Comparison of ENCODE assay signal across 18 cellular contexts in the genomic region with DNA sequence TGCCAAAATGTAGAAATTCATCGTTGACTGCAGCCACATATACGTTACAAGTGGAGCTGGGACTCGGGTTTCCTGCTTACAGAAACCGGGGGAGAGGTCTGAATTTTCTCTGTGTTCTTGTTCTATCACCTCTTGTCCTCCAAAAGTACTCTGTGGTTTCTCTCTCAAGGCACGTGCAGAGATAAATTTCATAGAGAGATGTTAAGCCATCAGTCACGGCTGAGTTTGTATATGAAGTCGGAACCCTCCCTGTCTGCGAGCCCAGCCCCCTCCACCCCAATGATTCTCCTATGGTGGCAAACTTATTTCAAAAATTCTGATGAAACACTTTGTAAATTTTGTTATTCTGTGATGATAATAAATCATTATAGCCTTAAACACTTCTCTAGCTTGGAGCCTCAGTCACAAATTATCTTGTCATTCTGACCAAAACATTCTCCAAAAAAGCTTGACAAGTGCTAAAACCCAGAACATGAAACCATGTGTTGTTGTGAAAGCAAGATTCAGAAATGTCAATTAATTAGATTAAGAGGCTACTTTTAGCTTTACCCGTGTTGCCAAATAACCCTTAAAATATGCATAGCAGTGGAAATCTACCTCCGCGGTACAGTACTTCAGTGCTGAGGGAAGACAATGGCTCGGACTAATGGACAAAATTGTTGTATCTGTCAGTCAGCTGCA.
DNase-seq lines count a peak whose midpoint lies in the region; ATAC-seq and TF ChIP-seq lines count a peak whose summit lies in the region.
"Had no signal": no experiment of that assay in that cellular context is flagged by ENCODE, and none has a peak within 500 bp of the region (broad histone marks: within the 10 kb centered on the region; RNA-seq: fewer than 3 reads in every experiment).

No MANE protein-coding gene starts in this region.

- no peak for ATAC-seq in GM18907 (IDR thresholded peaks at IDR 0.05; ENCODE audit: unreplicated experiment)
- ATAC-seq: left ventricle myocardium superior had no signal

- WGBS in GM23248 (ENCODE audit: low coverage in 1 of 2, low lambda C conversion rate in 2 of 2, missing lambda C conversion rate in 2 of 2), 2 experiments = 49 to 55% methylated on average over 12 of the region's 12 CpGs
- 47% methylated on average over 12 of the region's 12 CpGs for WGBS in hepatocyte (ENCODE audit: low lambda C conversion rate, missing lambda C conversion rate)
- 55 to 67% (median 59%) methylated on average over 12 of the region's 12 CpGs for WGBS in stomach, 5 donors
- 45 to 52% methylated on average over 12 of the region's 12 CpGs for WGBS in testis, 2 donors

- TF ChIP-seq EP300 in stomach (IDR thresholded peaks at IDR 0.05) = no peak

- H3K4me1 ChIP-seq in GM23248 (ENCODE audit: insufficient read depth) (peaks cover 15% of the 10 kb centered on the region), adipocyte (ENCODE audit: control insufficient read depth, insufficient read depth, low read length) (peaks cover 32% of the 10 kb centered on the region), hepatocyte (ENCODE audit: insufficient read depth) (peaks cover 12% of the 10 kb centered on the region), stomach (peaks cover 0 to 34% (median 15%) of the 10 kb centered on the region in 4 donors), testis (peaks cover 5% of the 10 kb centered on the region)
- H3K4me1 ChIP-seq: ascending aorta had no signal

- in situ Hi-C loops in GM23248 (cut with MboI) = no loop called here

- no peaks in the 10 kb centered on the region for H3K36me3 ChIP-seq in GM23248 (ENCODE audit: low read depth)
- H3K36me3 ChIP-seq in adipocyte (ENCODE audit: control insufficient read depth, insufficient read depth, low read length, severe bottlenecking) = no peaks in the 10 kb centered on the region
- H3K36me3 ChIP-seq in hepatocyte (replicated peaks; ENCODE audit: insufficient read depth, low read depth) = no peaks in the 10 kb centered on the region
- no peaks in the 10 kb centered on the region for H3K36me3 ChIP-seq in stomach
- H3K36me3 ChIP-seq in testis (ENCODE audit: low read depth, missing control alignments) = no peaks in the 10 kb centered on the region
- H3K36me3 ChIP-seq: ascending aorta, ovary had no signal

- DNase-seq in GM23248 = peak; percentile 17
- DNase-seq in adipocyte (ENCODE audit: low read depth) = no peak
- DNase-seq in hepatocyte (ENCODE audit: low spot score) = no peak
- peak; percentile 15 for DNase-seq in stomach
- no peak for DNase-seq in testis
- no peak for DNase-seq in epidermal melanocyte (ENCODE audit: insufficient read length, low spot score)
- DNase-seq: activated CD4-positive, alpha-beta T cell treated with anti-CD3 and anti-CD28 coated beads, Interleukin-2, amount 10 ng/mL, durations not matched to agents 7 days and 5 days; activated naive CD4-positive, alpha-beta T cell; activated T-cell treated with anti-CD3 and anti-CD28 coated beads for 4 hours; CD4-positive, alpha-beta T cell; DMS153; left ventricle myocardium superior; NCI-H1436; ovary; stimulated activated CD4-positive, alpha-beta T cell treated with anti-CD3 and anti-CD28 coated beads, Interleukin-4, amount 100 ng/mL, for 24 hours; substantia nigra had no signal

- no peaks in the 10 kb centered on the region for H3F3A ChIP-seq in GM23248 (ENCODE audit: insufficient read depth)

- H3K4me2 ChIP-seq in GM23248 (ENCODE audit: unreplicated experiment) = peak overlapping the region; percentile 19
- H3K4me2 ChIP-seq in hepatocyte = peak overlapping the region; percentile 28

- TF ChIP-seq CTCF in hepatocyte (IDR thresholded peaks at IDR 0.05; ENCODE audit: poor library complexity) (no peak), stomach (IDR thresholded peaks at IDR 0.05) (no peak), testis (IDR thresholded peaks at IDR 0.05) (no peak)

- H3K27me3 ChIP-seq in GM23248 (replicated peaks; ENCODE audit: insufficient read depth) (no peaks in the 10 kb centered on the region), adipocyte (replicated peaks; ENCODE audit: control insufficient read depth, insufficient read depth, low read length) (no peaks in the 10 kb centered on the region), hepatocyte (no peaks in the 10 kb centered on the region), stomach (peaks cover 0 to 7% (median 0%) of the 10 kb centered on the region in 3 donors), testis (no peaks in the 10 kb centered on the region)
- H3K27me3 ChIP-seq: ascending aorta, ovary had no signal

- H3K4me3 ChIP-seq in GM23248 = no peak overlapping the region
- H3K4me3 ChIP-seq in adipocyte (ENCODE audit: low read length) = peak overlapping the region; percentile 67
- no peak overlapping the region for H3K4me3 ChIP-seq in hepatocyte
- no peak overlapping the region for H3K4me3 ChIP-seq in stomach
- no peak overlapping the region for H3K4me3 ChIP-seq in testis
- H3K4me3 ChIP-seq: ascending aorta, ovary had no signal

- H3K79me2 ChIP-seq in GM23248 (ENCODE audit: insufficient read depth) (no peaks in the 10 kb centered on the region), hepatocyte (no peaks in the 10 kb centered on the region)

- H3K9me3 ChIP-seq in GM23248 (ENCODE audit: low read depth) = no peaks in the 10 kb centered on the region
- H3K9me3 ChIP-seq in adipocyte (ENCODE audit: control insufficient read depth, low read length) = no peaks in the 10 kb centered on the region
- no peaks in the 10 kb centered on the region for H3K9me3 ChIP-seq in hepatocyte (ENCODE audit: low read depth)
- H3K9me3 ChIP-seq in stomach = no peaks in the 10 kb centered on the region
- no peaks in the 10 kb centered on the region for H3K9me3 ChIP-seq in testis
- H3K9me3 ChIP-seq: ascending aorta, ovary had no signal

- peak overlapping the region; percentile 3; the same call in 1 of the 2 replicates for H2AFZ ChIP-seq in GM23248
- no peak overlapping the region for H2AFZ ChIP-seq in hepatocyte

- TF ChIP-seq POLR2A in stomach (IDR thresholded peaks at IDR 0.05) (no peak), testis (IDR thresholded peaks at IDR 0.05) (no peak)

- H3K27ac ChIP-seq in GM23248 = no peak overlapping the region
- H3K27ac ChIP-seq in hepatocyte = no peak overlapping the region
- peak overlapping the region in 2 of 5 donors; percentile 4 to 25 for H3K27ac ChIP-seq in stomach
- H3K27ac ChIP-seq in testis = no peak overlapping the region
- H3K27ac ChIP-seq: ascending aorta, ovary had no signal

- H3K9me2 ChIP-seq in GM23248 (ENCODE audit: insufficient read depth) = no peaks in the 10 kb centered on the region
- H3K9me2 ChIP-seq in hepatocyte (replicated peaks; ENCODE audit: insufficient read depth) = no peaks in the 10 kb centered on the region

- H4K20me1 ChIP-seq in GM23248 (ENCODE audit: insufficient read depth) (no peaks in the 10 kb centered on the region), hepatocyte (ENCODE audit: insufficient read depth, poor library complexity, severe bottlenecking) (no peaks in the 10 kb centered on the region)

- intact Hi-C loops in stomach (cut with DNase I; ENCODE audit: low total_unique reads) (no loop called here), testis (cut with DNase I; ENCODE audit: low total_unique reads) (no loop called here)

- H3K9ac ChIP-seq in GM23248 (no peak overlapping the region), adipocyte (ENCODE audit: low read length) (peak overlapping the region; percentile 18)

Comparison
In these comparisons a context has a peak if more than half of its experiments do, and no peak if none do; other contexts are left out.
1. DNase-seq: peak in GM23248 (single experiment) and stomach (single experiment); none in adipocyte (single experiment), hepatocyte (single experiment), testis (single experiment) and epidermal melanocyte (single experiment).